ENCODE assay signal across 12 cellular contexts in the genomic region with DNA sequence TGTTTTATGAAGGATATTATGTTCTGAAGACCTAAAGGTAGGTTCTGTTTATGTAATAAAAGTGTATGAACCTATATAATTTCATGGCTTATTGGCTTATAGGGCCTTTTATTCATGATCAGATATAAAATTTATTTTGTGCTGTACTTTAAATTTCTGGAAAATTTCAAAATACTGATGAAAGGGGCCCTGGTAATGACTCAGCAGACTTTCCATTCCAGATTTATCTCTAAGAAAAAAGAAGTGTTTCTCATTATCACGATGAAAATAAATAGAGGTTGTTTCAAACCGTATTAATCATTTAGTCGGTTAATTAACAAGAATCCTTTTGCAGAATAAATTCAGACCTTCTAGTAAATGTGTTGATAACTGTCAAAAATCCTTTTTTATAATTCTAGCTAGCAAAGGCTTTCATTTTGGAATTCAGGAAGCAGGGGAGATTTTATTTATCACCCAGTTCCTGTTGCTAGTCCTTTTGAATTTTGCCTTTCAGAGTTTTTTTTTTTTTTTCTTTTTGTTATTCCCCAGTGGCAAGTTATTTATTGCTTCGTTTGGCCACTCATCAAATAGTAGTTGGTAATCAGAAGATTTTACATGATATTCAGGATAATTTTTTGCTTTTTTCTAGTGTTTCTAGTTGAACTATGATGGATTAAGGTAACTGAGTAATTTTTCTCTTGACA. TPM values are rescaled to one million over a fixed set of nuclear protein-coding genes. Genes with fewer than 3 reads are reported as not detected.
A peak's percentile ranks its signal among the peaks of the same experiment; 100 is the strongest.
DNase-seq lines count a peak whose midpoint lies in the region; ATAC-seq, FAIRE-seq and TF ChIP-seq lines count a peak whose summit lies in the region.
"Had no signal": no experiment of that assay in that cellular context is flagged by ENCODE, and none has a peak within 500 bp of the region (broad histone marks: within the 10 kb centered on the region; RNA-seq: fewer than 3 reads in every experiment).

No MANE protein-coding gene starts in this region.

- H3K36me3 ChIP-seq in ascending aorta, result no peaks in the 10 kb centered on the region
- H3K36me3 ChIP-seq: Peyer's patch had no signal

- H3K4me3 ChIP-seq in right cardiac atrium (ENCODE audit: low read length) (peak overlapping the region; percentile 41), ascending aorta (peak overlapping the region; percentile 17 to 25)
- H3K4me3 ChIP-seq: Peyer's patch had no signal

- ATAC-seq in right cardiac atrium (no peak), left cardiac atrium (no peak), GM21526 (IDR thresholded peaks at IDR 0.05; ENCODE audit: low FRiP score, unreplicated experiment) (no peak)

- DNase-seq in right cardiac atrium, result no peak
- DNase-seq in left cardiac atrium, result no peak
- no peak for DNase-seq in ascending aorta (ENCODE audit: low spot score in 2 of 2)
- peak; percentile 28 to 33 for DNase-seq in lung microvascular endothelial cell (ENCODE audit: low read depth in 2 of 2)
- no peak for DNase-seq in SKM-1 (lab: John Stamatoyannopoulos, UW; ENCODE audit: unreplicated experiment)
- no peak for DNase-seq in ureter (ENCODE audit: low spot score)
- DNase-seq in urothelium cell line (ENCODE audit: low spot score), result no peak
- DNase-seq: CD4-positive, CD25-positive, alpha-beta regulatory T cell; NCI-H2107; Peyer's patch had no signal

- WGBS in right cardiac atrium, result 25% methylated on average over 4 of the region's 4 CpGs

- FAIRE-seq in urothelium cell line (lab: Jason Lieb, UNC), result no peak
- FAIRE-seq: TTC549 had no signal

- H3K27me3 ChIP-seq in right cardiac atrium (ENCODE audit: control insufficient read depth, insufficient read depth) (no peaks in the 10 kb centered on the region), ascending aorta (no peaks in the 10 kb centered on the region)
- H3K27me3 ChIP-seq: Peyer's patch had no signal

- TF ChIP-seq CTCF in ascending aorta (IDR thresholded peaks at IDR 0.05), result no peak

- intact Hi-C loops in right cardiac atrium (cut with DNase I) (no loop called here), left cardiac atrium (cut with DNase I) (no loop called here), ascending aorta (cut with DNase I) (loop anchor here (5.0 kb wide), 1 partner anchor 1581 kb away; a partner anchor contains a TSS)

- H3K27ac ChIP-seq in right cardiac atrium (ENCODE audit: low read length) (no peak overlapping the region), ascending aorta (no peak overlapping the region)
- H3K27ac ChIP-seq: Peyer's patch had no signal

- H3K4me1 ChIP-seq in right cardiac atrium (ENCODE audit: control insufficient read depth, insufficient read depth, low read length) (no peaks in the 10 kb centered on the region), ascending aorta (peaks cover 0 to 11% of the 10 kb centered on the region in 2 donors)
- H3K4me1 ChIP-seq: Peyer's patch had no signal

- H3K9me3 ChIP-seq in right cardiac atrium (ENCODE audit: control insufficient read depth, low read length), result no peaks in the 10 kb centered on the region
- no peaks in the 10 kb centered on the region for H3K9me3 ChIP-seq in ascending aorta
- H3K9me3 ChIP-seq: Peyer's patch had no signal

RNA-seq across cellular contexts. Expression of a gene that starts 5.4 kb away (rescaled TPM):
- total RNA-seq in right cardiac atrium, result 10 to 100 TPM; 38.1 to 49.0 (median 39.5) TPM
- polyA plus RNA-seq in right cardiac atrium, result 16.9 TPM
- total RNA-seq in left cardiac atrium, result 10 to 100 TPM; 35.9 to 39.9 TPM
- total RNA-seq in ascending aorta, result 10.7 TPM
- total RNA-seq in lung microvascular endothelial cell, result 7.8 and 14.5 TPM in 2 replicates
- 47.5 TPM for total RNA-seq in ureter

Comparison
In these comparisons a context has a peak if more than half of its experiments do, and no peak if none do; other contexts are left out.
1. DNase-seq: peak in lung microvascular endothelial cell (2 of 2); none in right cardiac atrium (0 of 3), left cardiac atrium (single experiment), ascending aorta (0 of 2), SKM-1 (single experiment), ureter (single experiment) and urothelium cell line (single experiment).